ENCODE assay signal across 26 cellular contexts in genomic region chr22:24405631-24406321, GRCh38. TPM values are rescaled to one million over a fixed set of nuclear protein-coding genes. Genes with fewer than 3 reads are reported as not detected.
A peak's percentile ranks its signal among the peaks of the same experiment; 100 is the strongest.
DNase-seq lines count a peak whose midpoint lies in the region; ATAC-seq and TF ChIP-seq lines count a peak whose summit lies in the region.
"Had no signal": no experiment of that assay in that cellular context is flagged by ENCODE, and none has a peak within 500 bp of the region (broad histone marks: within the 10 kb centered on the region; RNA-seq: fewer than 3 reads in every experiment).

No MANE protein-coding gene starts in this region.

- H3F3A ChIP-seq in GM23338 (replicated peaks; ENCODE audit: low read depth) = no peaks in the 10 kb centered on the region

- H3K27ac Mint-ChIP-seq in GM23338 (peak overlapping the region; percentile 61), nephron progenitor cell (peak overlapping the region; percentile 75)
- H3K27ac Mint-ChIP-seq in activated T-helper 17 cell treated with anti-CD3 and anti-CD28 coated beads, Interleukin-2, amount 50 U/mL, for 72 hours = peak overlapping the region; percentile 38
- peak overlapping the region in 3 of 9 donors; percentile 59 to 77 (median 68) for H3K27ac Mint-ChIP-seq in naive thymus-derived CD4-positive, alpha-beta T cell
- H3K27ac Mint-ChIP-seq: activated naive CD4-positive, alpha-beta T cell treated with anti-CD3 and anti-CD28 coated beads, Interleukin-2, amount 50 U/mL, for 24 hours; activated T-helper 2 cell treated with anti-CD3 and anti-CD28 coated beads, Interferon-gamma antibody, Interleukin-2, Interleukin-4, amounts not matched to agents 10 μg/mL and 5 μg/mL and 100 μg/mL, durations not matched to agents 14 hours and 24 hours and 36 hours had no signal

- no peak for DNase-seq in GM23338 (ENCODE audit: low spot score)
- no peak for DNase-seq in nephron progenitor cell
- DNase-seq in naive thymus-derived CD4-positive, alpha-beta T cell = no peak
- no peak for DNase-seq in NCI-H2029 (lab: John Stamatoyannopoulos, UW)
- no peak for DNase-seq in foreskin keratinocyte
- DNase-seq: activated CD4-positive, alpha-beta T cell treated with anti-CD3 and anti-CD28 coated beads, Interleukin-2, amount 50 U/mL, for 1 hour; activated CD8-positive, alpha-beta memory T cell treated with anti-CD3 and anti-CD28 coated beads, Interleukin-2, amount 50 U/mL, for 48 hours; hypothalamus; left cardiac atrium; NCI-H1048; NCI-H1694; NCI-H446 treated with DMSO at 0.1 percent for 48 hours; NCI-H82; right cardiac atrium; SW 1271; thyroid gland had no signal

- H3K36me3 ChIP-seq in BLaER1 = peaks cover 88% of the 10 kb centered on the region
- no peaks in the 10 kb centered on the region for H3K36me3 ChIP-seq in GM23338 (ENCODE audit: insufficient read depth)
- H3K36me3 ChIP-seq in naive thymus-derived CD4-positive, alpha-beta T cell (ENCODE audit: control insufficient read depth in 2 of 3, insufficient read depth in 3 of 3, low read length in 3 of 3) = peaks cover 0 to 37% (median 0%) of the 10 kb centered on the region in 3 experiments
- H3K36me3 ChIP-seq: breast epithelium had no signal

- no peaks in the 10 kb centered on the region for H3K9me2 ChIP-seq in GM23338 (ENCODE audit: insufficient read depth)

- peaks cover 20% of the 10 kb centered on the region for H3K4me1 Mint-ChIP-seq in GM23338
- H3K4me1 Mint-ChIP-seq in activated T-helper 17 cell treated with anti-CD3 and anti-CD28 coated beads, Interleukin-2, amount 50 U/mL, for 72 hours = peaks cover 24% of the 10 kb centered on the region
- peaks cover 66% of the 10 kb centered on the region for H3K4me1 Mint-ChIP-seq in nephron progenitor cell
- H3K4me1 Mint-ChIP-seq in naive thymus-derived CD4-positive, alpha-beta T cell = peaks cover 26 to 57% (median 42%) of the 10 kb centered on the region in 7 donors

- ATAC-seq in GM23338 (no peak), HG03521 (IDR thresholded peaks at IDR 0.05; ENCODE audit: unreplicated experiment) (no peak), foreskin keratinocyte (no peak)
- ATAC-seq in activated T-helper 17 cell treated with anti-CD3 and anti-CD28 coated beads, Interleukin-2, amount 50 U/mL, for 72 hours (replicated peaks) = no peak
- ATAC-seq in naive thymus-derived CD4-positive, alpha-beta T cell = no peak
- ATAC-seq: GM12878, left cardiac atrium, right cardiac atrium had no signal

- H3K9ac ChIP-seq in BLaER1 = no peak overlapping the region

- H3K4me3 ChIP-seq in BLaER1 (no peak overlapping the region), GM23338 (no peak overlapping the region)
- no peak overlapping the region for H3K4me3 ChIP-seq in naive thymus-derived CD4-positive, alpha-beta T cell (ENCODE audit: low read length)
- H3K4me3 ChIP-seq: breast epithelium, GM12878, lung, smooth muscle cell, thyroid gland had no signal

- POLR2A ChIA-PET in naive thymus-derived CD4-positive, alpha-beta T cell (lab: Charles Lee) = no interaction called here

- H3K36me3 Mint-ChIP-seq in GM23338 (ENCODE audit: low read depth) = peaks cover 24% of the 10 kb centered on the region
- H3K36me3 Mint-ChIP-seq in activated T-helper 17 cell treated with anti-CD3 and anti-CD28 coated beads, Interleukin-2, amount 50 U/mL, for 72 hours (ENCODE audit: low read depth) = peaks cover 47% of the 10 kb centered on the region
- H3K36me3 Mint-ChIP-seq in nephron progenitor cell (ENCODE audit: low read depth) = peaks cover 37% of the 10 kb centered on the region
- peaks cover 0 to 26% (median 6%) of the 10 kb centered on the region in 5 donors for H3K36me3 Mint-ChIP-seq in naive thymus-derived CD4-positive, alpha-beta T cell

- peaks cover 8% of the 10 kb centered on the region; the same call in 1 of the 2 replicates for H3K9me3 ChIP-seq in BLaER1
- H3K9me3 ChIP-seq in naive thymus-derived CD4-positive, alpha-beta T cell (ENCODE audit: control insufficient read depth in 2 of 3, low read length in 3 of 3) = no peaks in the 10 kb centered on the region
- H3K9me3 ChIP-seq: breast epithelium, neutrophil, thyroid gland had no signal

- TF ChIP-seq CTCF in GM23338 (conservative IDR thresholded peaks at IDR 0.05; ENCODE audit: low read depth in 2 of 2) (no peak), nephron progenitor cell (IDR thresholded peaks at IDR 0.05) (no peak), foreskin keratinocyte (conservative IDR thresholded peaks at IDR 0.05) (no peak)

- H3K27me3 ChIP-seq in BLaER1 (no peaks in the 10 kb centered on the region), GM23338 (ENCODE audit: insufficient read depth) (no peaks in the 10 kb centered on the region), foreskin keratinocyte (no peaks in the 10 kb centered on the region)
- H3K27me3 ChIP-seq in naive thymus-derived CD4-positive, alpha-beta T cell (ENCODE audit: control insufficient read depth in 2 of 2, insufficient read depth in 2 of 2, low read length in 2 of 2) = no peaks in the 10 kb centered on the region
- H3K27me3 ChIP-seq: breast epithelium, neutrophil, thyroid gland had no signal

- H3K4me1 ChIP-seq in BLaER1 (peaks cover 50% of the 10 kb centered on the region), GM23338 (ENCODE audit: insufficient read depth) (0 out of 2 replicates have a peak, but pooled peaks cover 9% of the 10 kb centered on the region), foreskin keratinocyte (peaks cover 18% of the 10 kb centered on the region)
- H3K4me1 ChIP-seq in naive thymus-derived CD4-positive, alpha-beta T cell (ENCODE audit: control insufficient read depth in 2 of 2, insufficient read depth in 2 of 2, low read length in 2 of 2) = peaks cover 12 to 14% of the 10 kb centered on the region in 2 donors

- intact Hi-C loops in naive thymus-derived CD4-positive, alpha-beta T cell (cut with micrococcal nuclease) = no loop called here

- no peaks in the 10 kb centered on the region for H3K9me3 Mint-ChIP-seq in GM23338
- H3K9me3 Mint-ChIP-seq in activated T-helper 17 cell treated with anti-CD3 and anti-CD28 coated beads, Interleukin-2, amount 50 U/mL, for 72 hours = no peaks in the 10 kb centered on the region
- H3K9me3 Mint-ChIP-seq in nephron progenitor cell = no peaks in the 10 kb centered on the region
- H3K9me3 Mint-ChIP-seq in naive thymus-derived CD4-positive, alpha-beta T cell = no peaks in the 10 kb centered on the region
- H3K9me3 Mint-ChIP-seq: activated naive CD4-positive, alpha-beta T cell treated with anti-CD3 and anti-CD28 coated beads, Interleukin-2, amount 50 U/mL, for 24 hours; activated T-helper 2 cell treated with anti-CD3 and anti-CD28 coated beads, Interferon-gamma antibody, Interleukin-2, Interleukin-4, amounts not matched to agents 10 μg/mL and 5 μg/mL and 100 μg/mL, durations not matched to agents 14 hours and 24 hours and 36 hours had no signal

- H3K4me3 Mint-ChIP-seq in GM23338 = no peak overlapping the region
- H3K4me3 Mint-ChIP-seq in activated T-helper 17 cell treated with anti-CD3 and anti-CD28 coated beads, Interleukin-2, amount 50 U/mL, for 72 hours = no peak overlapping the region
- H3K4me3 Mint-ChIP-seq in nephron progenitor cell = no peak overlapping the region
- peak overlapping the region in 2 of 10 donors; percentile 6 to 72 for H3K4me3 Mint-ChIP-seq in naive thymus-derived CD4-positive, alpha-beta T cell
- H3K4me3 Mint-ChIP-seq: activated naive CD4-positive, alpha-beta T cell treated with anti-CD3 and anti-CD28 coated beads, Interleukin-2, amount 50 U/mL, for 24 hours had no signal

- no peaks in the 10 kb centered on the region; the same call in 1 of the 2 replicates for H3K79me2 ChIP-seq in GM23338 (replicated peaks; ENCODE audit: insufficient read depth)

- H4K20me1 ChIP-seq in BLaER1 (peaks cover 41% of the 10 kb centered on the region), GM23338 (replicated peaks; ENCODE audit: insufficient read depth) (peaks cover 3% of the 10 kb centered on the region)

- H3K4me2 ChIP-seq in BLaER1 (no peak overlapping the region), GM23338 (no peak overlapping the region)
- H3K4me2 ChIP-seq: smooth muscle cell had no signal

- peaks cover 18% of the 10 kb centered on the region for H3K27me3 Mint-ChIP-seq in GM23338 (ENCODE audit: insufficient read depth, low read depth, poor library complexity)
- H3K27me3 Mint-ChIP-seq in activated T-helper 17 cell treated with anti-CD3 and anti-CD28 coated beads, Interleukin-2, amount 50 U/mL, for 72 hours = no peaks in the 10 kb centered on the region
- no peaks in the 10 kb centered on the region for H3K27me3 Mint-ChIP-seq in nephron progenitor cell (ENCODE audit: low read depth, poor library complexity)
- no peaks in the 10 kb centered on the region for H3K27me3 Mint-ChIP-seq in naive thymus-derived CD4-positive, alpha-beta T cell
- H3K27me3 Mint-ChIP-seq: activated naive CD4-positive, alpha-beta T cell treated with anti-CD3 and anti-CD28 coated beads, Interleukin-2, amount 50 U/mL, for 24 hours had no signal

- H3K27ac ChIP-seq in BLaER1 (peak overlapping the region; percentile 16; the same call in 1 of the 2 replicates), GM23338 (ENCODE audit: low read depth) (no peak overlapping the region), foreskin keratinocyte (no peak overlapping the region)
- no peak overlapping the region for H3K27ac ChIP-seq in naive thymus-derived CD4-positive, alpha-beta T cell (ENCODE audit: low read depth, low read length)
- H3K27ac ChIP-seq: neutrophil, thyroid gland had no signal

- CTCF ChIA-PET in naive thymus-derived CD4-positive, alpha-beta T cell (lab: Charles Lee) = no interaction called here

- no peak overlapping the region for H2AFZ ChIP-seq in GM23338

TF ChIP-seq in GM23338, 12 proteins besides CTCF, POLR2A, EP300 and RAD21 (continues in another document):
- TF ChIP-seq ETS1 (IDR thresholded peaks at IDR 0.05) (no peak), POLR2AphosphoS5 (IDR thresholded peaks at IDR 0.05; ENCODE audit: low read depth) (no peak), CREB1 (CRISPR knock-in tag; IDR thresholded peaks at IDR 0.05; ENCODE audit: low read depth) (no peak), JUNB (IDR thresholded peaks at IDR 0.05; ENCODE audit: unreplicated experiment) (no peak)

RNA-seq across cellular contexts. Expression of gene ADORA2A, which starts 21.6 kb away (rescaled TPM):
- total RNA-seq in GM23338 (2014; rRNA removed; shearing (Covaris generic)) = 11.0 and 13.5 TPM in 2 replicates
- 3.4 and 4.1 TPM in 2 replicates for polyA plus RNA-seq in GM23338 (2016; fragmentation: Nextera tagmentation; extraction: Ambion mirVana)
- 10 to 100 TPM; 25.9 to 47.8 TPM for total RNA-seq in activated T-helper 17 cell treated with anti-CD3 and anti-CD28 coated beads, Interleukin-2, amount 50 U/mL, for 72 hours
- 10 to 100 TPM; 22.5 to 43.7 (median 33.4) TPM for total RNA-seq in naive thymus-derived CD4-positive, alpha-beta T cell
- polyA plus RNA-seq in naive thymus-derived CD4-positive, alpha-beta T cell = 100 to 1,000 TPM in 1 of 2 donors, 10 to 100 TPM in 1; 79.5 to 127 TPM
- total RNA-seq in foreskin keratinocyte = 0.25 and 0.44 TPM in 2 replicates
- 0.19 and 0.32 TPM in 2 replicates for polyA plus RNA-seq in foreskin keratinocyte
